ENCODE assay signal across 35 cellular contexts in the genomic region with DNA sequence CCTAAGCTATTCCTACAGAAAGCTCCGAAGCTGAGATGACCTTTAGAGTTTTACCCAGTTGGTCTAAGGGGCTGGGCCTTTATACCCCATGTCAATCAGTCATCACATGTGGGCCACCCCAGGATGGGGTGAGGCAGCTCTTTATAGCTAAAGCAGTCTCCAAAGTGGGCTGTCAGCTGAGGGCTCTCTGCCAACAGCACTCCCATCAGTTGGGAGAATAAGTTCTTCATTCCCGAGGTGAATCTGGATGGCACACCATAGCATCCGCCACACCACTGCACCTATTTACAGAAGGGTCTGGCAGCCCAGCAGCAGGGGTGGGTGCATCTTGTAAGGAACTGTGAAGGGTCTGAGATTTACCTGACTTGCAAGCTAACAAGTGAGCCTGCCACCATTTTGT. TPM values are rescaled to one million over a fixed set of nuclear protein-coding genes. Genes with fewer than 3 reads are reported as not detected.
DNase-seq lines count a peak whose midpoint lies in the region; ATAC-seq and TF ChIP-seq lines count a peak whose summit lies in the region.
"Had no signal": no experiment of that assay in that cellular context is flagged by ENCODE, and none has a peak within 500 bp of the region (broad histone marks: within the 10 kb centered on the region; RNA-seq: fewer than 3 reads in every experiment).

No MANE protein-coding gene starts in this region.

- H3K4ac ChIP-seq in mesenchymal stem cell (ENCODE audit: low read depth in 1 of 2, low read length in 2 of 2), result no peak overlapping the region

- no peaks in the 10 kb centered on the region for H3K79me1 ChIP-seq in mesenchymal stem cell (replicated peaks; ENCODE audit: low read length, poor library complexity, severe bottlenecking)

- no peak overlapping the region for H2AK5ac ChIP-seq in mesenchymal stem cell (ENCODE audit: low read length, severe bottlenecking)

- H4K8ac ChIP-seq in mesenchymal stem cell (ENCODE audit: low read length), result no peak overlapping the region

- no peak overlapping the region for H2BK120ac ChIP-seq in mesenchymal stem cell (ENCODE audit: low read depth, low read length)

- no peak overlapping the region for H2AFZ ChIP-seq in mesenchymal stem cell (ENCODE audit: low read depth, low read length)

- peak overlapping the region; percentile 23 for H2BK15ac ChIP-seq in mesenchymal stem cell (ENCODE audit: low read depth, poor library complexity, severe bottlenecking)

- H3K36me3 Mint-ChIP-seq in endothelial cell (ENCODE audit: low read depth, unreplicated experiment) (peaks cover 28% of the 10 kb centered on the region), osteocyte (ENCODE audit: unreplicated experiment) (peaks cover 27% of the 10 kb centered on the region)

- H3K27me3 ChIP-seq in mesenchymal stem cell (ENCODE audit: control insufficient read depth in 1 of 2, insufficient read depth in 1 of 2, low read length in 2 of 2), result no peaks in the 10 kb centered on the region
- H3K27me3 ChIP-seq: BE2C; BLaER1; BLaER1 treated with 17β-estradiol and CSF1 and Interleukin-3, amounts not matched to agents 10 nM and 100 nM had no signal

- ATAC-seq in HG03280 (IDR thresholded peaks at IDR 0.05; ENCODE audit: unreplicated experiment) (no peak), GM19324 (IDR thresholded peaks at IDR 0.05; ENCODE audit: low FRiP score, unreplicated experiment) (no peak), left lobe of liver (no peak)
- ATAC-seq: A549; CD8-positive, alpha-beta T cell had no signal

- 82% methylated on average over 3 of the region's 3 CpGs for WGBS in mesenchymal stem cell

- DNase-seq in endothelial cell (ENCODE audit: low spot score), result no peak
- DNase-seq in mesenchymal stem cell, result no peak
- DNase-seq in mesenteric fat pad (ENCODE audit: low spot score), result peak; percentile 64
- DNase-seq in osteocyte (ENCODE audit: extremely low spot score, unreplicated experiment), result peak; percentile 62
- no peak for DNase-seq in left lobe of liver (ENCODE audit: low spot score)
- DNase-seq in NCI-H146 (lab: John Stamatoyannopoulos, UW), result no peak
- DNase-seq: 8988T; ACHN; AML-193; BE2C; C1 segment of cervical spinal cord; Caco-2; Calu3; CD4-positive, alpha-beta memory T cell; CD4-positive, alpha-beta T cell; CD4-positive, CD25-positive, alpha-beta regulatory T cell; CD8-positive, alpha-beta memory T cell; CD8-positive, alpha-beta T cell; COR-L47; DMS 273 treated with DMSO at 0.1 percent for 48 hours; DMS153; DMS53; DMS79; DMS79 treated with DMSO at 0.1 percent for 48 hours; DND-41; EL had no signal

- H2BK5ac ChIP-seq in mesenchymal stem cell (ENCODE audit: low read depth, low read length, poor library complexity, severe bottlenecking), result no peak overlapping the region

- H3K4me1 Mint-ChIP-seq in endothelial cell (ENCODE audit: unreplicated experiment), result peaks cover 2% of the 10 kb centered on the region
- H3K4me1 Mint-ChIP-seq in osteocyte (ENCODE audit: unreplicated experiment), result peaks cover 3% of the 10 kb centered on the region
- H3K4me1 Mint-ChIP-seq: B cell; CD14-positive monocyte; CD4-positive, alpha-beta memory T cell; CD4-positive, CD25-positive, alpha-beta regulatory T cell; CD8-positive, alpha-beta memory T cell had no signal

- H3K9me3 Mint-ChIP-seq in endothelial cell (ENCODE audit: unreplicated experiment), result no peaks in the 10 kb centered on the region
- H3K9me3 Mint-ChIP-seq in osteocyte (ENCODE audit: unreplicated experiment), result peaks cover 4% of the 10 kb centered on the region
- H3K9me3 Mint-ChIP-seq: CD4-positive, alpha-beta T cell had no signal

- H3K27ac ChIP-seq in mesenchymal stem cell (ENCODE audit: low read length, poor library complexity, severe bottlenecking), result no peak overlapping the region
- H3K27ac ChIP-seq: 22Rv1; A549; BLaER1; BLaER1 treated with 17β-estradiol and CSF1 and Interleukin-3, amounts not matched to agents 10 nM and 100 nM; C4-2B had no signal

- H3K4me3 ChIP-seq in mesenchymal stem cell (ENCODE audit: insufficient read depth in 1 of 2, low read depth in 1 of 2, low read length in 2 of 2), result no peak overlapping the region
- H3K4me3 ChIP-seq: A549; BLaER1; BLaER1 treated with 17β-estradiol and CSF1 and Interleukin-3, amounts not matched to agents 10 nM and 100 nM had no signal

- H3K4me1 ChIP-seq in mesenchymal stem cell (ENCODE audit: control insufficient read depth, insufficient read depth, low read depth, low read length), result peaks cover 2% of the 10 kb centered on the region
- H3K4me1 ChIP-seq: A549; BE2C; BLaER1; BLaER1 treated with 17β-estradiol and CSF1 and Interleukin-3, amounts not matched to agents 10 nM and 100 nM; Caco-2 had no signal

- H3K27me3 Mint-ChIP-seq in endothelial cell (ENCODE audit: unreplicated experiment) (no peaks in the 10 kb centered on the region), osteocyte (ENCODE audit: unreplicated experiment) (no peaks in the 10 kb centered on the region)
- H3K27me3 Mint-ChIP-seq: B cell; CD4-positive, alpha-beta memory T cell; CD4-positive, alpha-beta T cell; CD4-positive, CD25-positive, alpha-beta regulatory T cell; CD8-positive, alpha-beta memory T cell had no signal

- H3K9me3 ChIP-seq in mesenchymal stem cell (ENCODE audit: control insufficient read depth, low read length), result no peaks in the 10 kb centered on the region
- H3K9me3 ChIP-seq: A549, BE2C, Caco-2 had no signal

- no peak overlapping the region for H3K4me2 ChIP-seq in mesenchymal stem cell (ENCODE audit: low read length, poor library complexity, severe bottlenecking)
- H3K4me2 ChIP-seq: A549; BLaER1; BLaER1 treated with 17β-estradiol and CSF1 and Interleukin-3, amounts not matched to agents 10 nM and 100 nM had no signal

- H3K9ac ChIP-seq in mesenchymal stem cell (ENCODE audit: low read length), result no peak overlapping the region
- H3K9ac ChIP-seq: BLaER1; BLaER1 treated with 17β-estradiol and CSF1 and Interleukin-3, amounts not matched to agents 10 nM and 100 nM had no signal

- H2BK12ac ChIP-seq in mesenchymal stem cell (ENCODE audit: low read length in 2 of 2), result no peak overlapping the region

- H3K14ac ChIP-seq in mesenchymal stem cell (ENCODE audit: low read length in 2 of 2), result no peak overlapping the region

- H3K18ac ChIP-seq in mesenchymal stem cell (ENCODE audit: low read depth in 1 of 2, low read length in 2 of 2), result no peak overlapping the region

- H4K91ac ChIP-seq in mesenchymal stem cell (ENCODE audit: low read length), result no peak overlapping the region

- H3K4me3 Mint-ChIP-seq in endothelial cell (ENCODE audit: unreplicated experiment) (peak overlapping the region; percentile 12), osteocyte (ENCODE audit: unreplicated experiment) (no peak overlapping the region)
- H3K4me3 Mint-ChIP-seq: B cell; CD14-positive monocyte; CD4-positive, alpha-beta memory T cell; CD4-positive, alpha-beta T cell; CD4-positive, CD25-positive, alpha-beta regulatory T cell; CD8-positive, alpha-beta memory T cell; CD8-positive, alpha-beta T cell had no signal

- peaks cover 6 to 60% of the 10 kb centered on the region in 2 experiments for H3K36me3 ChIP-seq in mesenchymal stem cell (ENCODE audit: control insufficient read depth in 1 of 2, insufficient read depth in 2 of 2, low read depth in 1 of 2, low read length in 2 of 2)
- H3K36me3 ChIP-seq: BE2C had no signal

- H3K23ac ChIP-seq in mesenchymal stem cell (ENCODE audit: low read length in 2 of 2), result no peak overlapping the region

- H3K27ac Mint-ChIP-seq in endothelial cell (ENCODE audit: unreplicated experiment) (no peak overlapping the region), osteocyte (ENCODE audit: unreplicated experiment) (no peak overlapping the region)
- H3K27ac Mint-ChIP-seq: B cell; CD14-positive monocyte; CD4-positive, alpha-beta memory T cell; CD4-positive, alpha-beta T cell; CD4-positive, CD25-positive, alpha-beta regulatory T cell; CD8-positive, alpha-beta memory T cell; CD8-positive, alpha-beta T cell had no signal

- TF ChIP-seq CTCF in endothelial cell (IDR thresholded peaks at IDR 0.05; ENCODE audit: unreplicated experiment), result no peak
- no peak for TF ChIP-seq CTCF in osteocyte (IDR thresholded peaks at IDR 0.05)

RNA-seq across cellular contexts. Expression of a gene that starts 52.1 kb away (rescaled TPM):
- 56.7 TPM for total RNA-seq in endothelial cell (ENCODE audit: unreplicated experiment)
- polyA plus RNA-seq in mesenchymal stem cell (2013, experiment 1 of 2), result 1.2 TPM
- 1.1 TPM for polyA plus RNA-seq in mesenchymal stem cell (2013, experiment 2 of 2)
- 2.7 TPM for total RNA-seq in mesenteric fat pad
- 9.4 and 10.3 TPM in 2 replicates for total RNA-seq in osteocyte
- total RNA-seq in left lobe of liver, result 6.7 TPM

RNA-seq across cellular contexts. Expression of a gene that starts 55.0 kb away (rescaled TPM):
- 2.4 TPM for total RNA-seq in endothelial cell (ENCODE audit: unreplicated experiment)
- 2.0 TPM for polyA plus RNA-seq in mesenchymal stem cell (2013, experiment 1 of 2)
- 2.1 TPM for polyA plus RNA-seq in mesenchymal stem cell (2013, experiment 2 of 2)
- total RNA-seq in mesenteric fat pad, result 5.2 TPM
- total RNA-seq in osteocyte, result 6.3 and 8.5 TPM in 2 replicates
- total RNA-seq in left lobe of liver, result 45.8 TPM

Comparison
In these comparisons a context has a peak if more than half of its experiments do, and no peak if none do; other contexts are left out.
1. DNase-seq: peak in mesenteric fat pad (single experiment) and osteocyte (single experiment); none in endothelial cell (single experiment), mesenchymal stem cell (single experiment), left lobe of liver (single experiment) and NCI-H146 (single experiment).